Comparison of ENCODE assay signal across 2 cellular contexts in the genomic region with DNA sequence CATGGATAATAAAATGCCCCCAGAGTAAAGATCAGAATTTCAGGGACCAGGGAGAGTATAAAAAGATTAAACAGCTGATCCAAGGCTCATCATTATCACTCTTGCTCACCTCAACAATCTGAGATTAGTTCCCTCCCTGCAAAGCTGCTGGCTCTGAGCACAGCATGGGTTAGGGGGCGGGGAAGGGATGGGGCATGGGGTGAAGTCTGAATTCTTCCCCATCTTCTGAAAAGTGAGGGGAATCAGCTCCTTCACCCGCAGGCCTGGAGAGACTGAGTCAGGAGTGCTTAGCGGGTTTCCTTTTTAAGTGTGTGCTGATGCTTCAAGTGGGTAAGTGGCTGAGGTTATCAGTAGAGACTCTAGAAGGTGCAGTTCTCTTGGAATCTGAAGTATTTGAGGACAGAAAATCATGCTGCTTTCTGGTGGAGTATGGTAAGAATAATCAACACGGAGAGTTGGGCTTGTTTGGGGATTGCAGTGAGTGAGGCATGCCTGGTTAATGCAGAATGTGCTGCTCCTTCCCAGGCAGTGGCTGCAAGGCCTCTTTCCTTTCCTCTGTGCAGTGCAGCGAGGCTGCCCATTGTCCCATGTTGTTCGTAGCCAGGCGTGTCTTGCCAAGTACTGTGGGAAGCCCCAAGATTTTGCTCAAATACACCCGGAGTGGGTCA.
TF ChIP-seq lines count a peak whose summit lies in the region.

No MANE protein-coding gene starts in this region.

TF ChIP-seq in A549, 52 proteins besides CTCF, POLR2A, EP300 and RAD21 (continued from another document):
- TF ChIP-seq, protein P1, sequence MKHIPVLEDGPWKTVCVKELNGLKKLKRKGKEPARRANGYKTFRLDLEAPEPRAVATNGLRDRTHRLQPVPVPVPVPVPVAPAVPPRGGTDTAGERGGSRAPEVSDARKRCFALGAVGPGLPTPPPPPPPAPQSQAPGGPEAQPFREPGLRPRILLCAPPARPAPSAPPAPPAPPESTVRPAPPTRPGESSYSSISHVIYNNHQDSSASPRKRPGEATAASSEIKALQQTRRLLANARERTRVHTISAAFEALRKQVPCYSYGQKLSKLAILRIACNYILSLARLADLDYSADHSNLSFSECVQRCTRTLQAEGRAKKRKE (CRISPR knock-in tag; IDR thresholded peaks at IDR 0.05; ENCODE audit: low read depth): no peak
- TF ChIP-seq CBX8 (IDR thresholded peaks at IDR 0.05): no peak
- TF ChIP-seq, protein P2, sequence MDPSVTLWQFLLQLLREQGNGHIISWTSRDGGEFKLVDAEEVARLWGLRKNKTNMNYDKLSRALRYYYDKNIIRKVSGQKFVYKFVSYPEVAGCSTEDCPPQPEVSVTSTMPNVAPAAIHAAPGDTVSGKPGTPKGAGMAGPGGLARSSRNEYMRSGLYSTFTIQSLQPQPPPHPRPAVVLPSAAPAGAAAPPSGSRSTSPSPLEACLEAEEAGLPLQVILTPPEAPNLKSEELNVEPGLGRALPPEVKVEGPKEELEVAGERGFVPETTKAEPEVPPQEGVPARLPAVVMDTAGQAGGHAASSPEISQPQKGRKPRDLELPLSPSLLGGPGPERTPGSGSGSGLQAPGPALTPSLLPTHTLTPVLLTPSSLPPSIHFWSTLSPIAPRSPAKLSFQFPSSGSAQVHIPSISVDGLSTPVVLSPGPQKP (IDR thresholded peaks at IDR 0.05; ENCODE audit: low read depth, low read length): no peak
- TF ChIP-seq ZFP36 (IDR thresholded peaks at IDR 0.05; ENCODE audit: borderline replicate concordance, partially characterized antibody): no peak
- no peak for TF ChIP-seq PHF8 (IDR thresholded peaks at IDR 0.05; ENCODE audit: borderline replicate concordance, low read depth)
- TF ChIP-seq FOSB (CRISPR knock-in tag; IDR thresholded peaks at IDR 0.05): no peak
- no peak for TF ChIP-seq ZC3H11A (IDR thresholded peaks at IDR 0.05)
- no peak for TF ChIP-seq HOXB5 (CRISPR knock-in tag; IDR thresholded peaks at IDR 0.05)
- no peak for TF ChIP-seq TP53 (CRISPR knock-in tag; IDR thresholded peaks at IDR 0.05)
- TF ChIP-seq CHD2 (IDR thresholded peaks at IDR 0.05; ENCODE audit: low read length, partially characterized antibody): no peak
- TF ChIP-seq, protein P3, sequence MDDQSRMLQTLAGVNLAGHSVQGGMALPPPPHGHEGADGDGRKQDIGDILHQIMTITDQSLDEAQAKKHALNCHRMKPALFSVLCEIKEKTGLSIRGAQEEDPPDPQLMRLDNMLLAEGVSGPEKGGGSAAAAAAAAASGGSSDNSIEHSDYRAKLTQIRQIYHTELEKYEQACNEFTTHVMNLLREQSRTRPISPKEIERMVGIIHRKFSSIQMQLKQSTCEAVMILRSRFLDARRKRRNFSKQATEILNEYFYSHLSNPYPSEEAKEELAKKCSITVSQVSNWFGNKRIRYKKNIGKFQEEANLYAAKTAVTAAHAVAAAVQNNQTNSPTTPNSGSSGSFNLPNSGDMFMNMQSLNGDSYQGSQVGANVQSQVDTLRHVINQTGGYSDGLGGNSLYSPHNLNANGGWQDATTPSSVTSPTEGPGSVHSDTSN (IDR thresholded peaks at IDR 0.05): no peak

TF ChIP-seq in H1, 55 proteins besides CTCF, POLR2A, EP300 and RAD21 (continued from another document):
- TF ChIP-seq, protein P4, sequence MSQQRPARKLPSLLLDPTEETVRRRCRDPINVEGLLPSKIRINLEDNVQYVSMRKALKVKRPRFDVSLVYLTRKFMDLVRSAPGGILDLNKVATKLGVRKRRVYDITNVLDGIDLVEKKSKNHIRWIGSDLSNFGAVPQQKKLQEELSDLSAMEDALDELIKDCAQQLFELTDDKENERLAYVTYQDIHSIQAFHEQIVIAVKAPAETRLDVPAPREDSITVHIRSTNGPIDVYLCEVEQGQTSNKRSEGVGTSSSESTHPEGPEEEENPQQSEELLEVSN (IDR thresholded peaks at IDR 0.05): no peak
- TF ChIP-seq NRF1 (IDR thresholded peaks at IDR 0.05; ENCODE audit: low read depth, low read length) (no peak), POLR2AphosphoS5 (IDR thresholded peaks at IDR 0.05; ENCODE audit: low read depth, low read length) (no peak), CREB1 (IDR thresholded peaks at IDR 0.05) (no peak), SP4 (IDR thresholded peaks at IDR 0.05; ENCODE audit: low read length) (no peak), RBBP5 (IDR thresholded peaks at IDR 0.05; ENCODE audit: borderline replicate concordance, low read depth, low read length) (no peak), POU5F1 (IDR thresholded peaks at IDR 0.05; ENCODE audit: low read depth, low read length) (0 out of 2 replicates have a peak, but pooled peaks have one; percentile 0), TEAD4 (IDR thresholded peaks at IDR 0.05; ENCODE audit: low read depth, low read length) (peak; percentile 51)
TF ChIP-seq in H1: peak in this region for 3.
